Comparison of ENCODE assay signal across 12 cellular contexts in the genomic region with DNA sequence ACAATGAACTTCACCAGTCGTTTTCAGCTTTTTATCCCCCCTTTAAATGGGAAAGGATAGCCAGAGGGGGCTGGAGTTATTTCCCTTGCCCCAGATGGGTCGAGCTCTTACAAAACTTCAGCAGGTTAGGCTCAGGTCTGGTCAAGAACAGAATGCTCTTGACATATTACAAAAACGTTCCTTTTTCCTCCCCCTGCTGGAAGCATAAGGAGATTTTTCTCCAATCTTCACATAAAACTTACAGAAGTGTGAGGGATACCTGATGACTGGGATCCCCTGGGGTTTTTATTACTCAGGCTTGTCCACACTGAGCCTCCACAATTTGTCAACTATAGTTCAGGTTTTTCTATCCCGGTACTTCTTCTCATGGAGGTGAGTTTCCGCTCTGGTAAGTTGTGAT.
DNase-seq lines count a peak whose midpoint lies in the region; FAIRE-seq and TF ChIP-seq lines count a peak whose summit lies in the region.
"Had no signal": no experiment of that assay in that cellular context is flagged by ENCODE, and none has a peak within 500 bp of the region (broad histone marks: within the 10 kb centered on the region; RNA-seq: fewer than 3 reads in every experiment).

No MANE protein-coding gene starts in this region.

- H3K9me3 Mint-ChIP-seq in neural progenitor cell, result peaks cover 2% of the 10 kb centered on the region

- H3K4me2 ChIP-seq in KMS-11 (no peak overlapping the region), neural progenitor cell (no peak overlapping the region)

- H4K20me1 ChIP-seq in KMS-11 (ENCODE audit: insufficient read depth) (no peaks in the 10 kb centered on the region), neural progenitor cell (ENCODE audit: low read depth) (no peaks in the 10 kb centered on the region)

- no peak overlapping the region for H3K4me3 Mint-ChIP-seq in neural progenitor cell

- TF ChIP-seq CTCF in KMS-11 (conservative IDR thresholded peaks at IDR 0.05; ENCODE audit: low read depth, low read length), result peak; percentile 53; the same call in 1 of the 2 replicates
- TF ChIP-seq CTCF in brain microvascular endothelial cell (IDR thresholded peaks at IDR 0.05; ENCODE audit: low read depth, low read length, missing control alignments), result peak; percentile 47
- peak; percentile 18 for TF ChIP-seq CTCF in neural progenitor cell (IDR thresholded peaks at IDR 0.05)

- H3K4me3 ChIP-seq in KMS-11 (IDR thresholded peaks at IDR 0.05; ENCODE audit: insufficient read depth, low read depth, low read length), result no peak overlapping the region
- H3K4me3 ChIP-seq in brain microvascular endothelial cell (ENCODE audit: low read depth, low read length), result no peak overlapping the region
- no peak overlapping the region for H3K4me3 ChIP-seq in neural progenitor cell
- H3K4me3 ChIP-seq: skin epidermis, suprapubic skin had no signal

- H3K79me2 ChIP-seq in KMS-11 (ENCODE audit: insufficient read depth, low read depth) (no peaks in the 10 kb centered on the region), neural progenitor cell (ENCODE audit: low read depth) (no peaks in the 10 kb centered on the region)

- FAIRE-seq in GM19239 (lab: Jason Lieb, UNC), result no peak

- no peak overlapping the region for H3K27ac Mint-ChIP-seq in neural progenitor cell

- no peak overlapping the region for H3K27ac ChIP-seq in KMS-11
- no peak overlapping the region for H3K27ac ChIP-seq in brain microvascular endothelial cell
- H3K27ac ChIP-seq in neural progenitor cell, result no peak overlapping the region
- H3K27ac ChIP-seq: skin epidermis, suprapubic skin had no signal

- H3K9me3 ChIP-seq in neural progenitor cell (ENCODE audit: low read depth), result no peaks in the 10 kb centered on the region

- H3K4me1 Mint-ChIP-seq in neural progenitor cell, result no peaks in the 10 kb centered on the region

- no peaks in the 10 kb centered on the region for H3K36me3 ChIP-seq in KMS-11 (ENCODE audit: insufficient read depth)
- H3K36me3 ChIP-seq in brain microvascular endothelial cell (replicated peaks), result no peaks in the 10 kb centered on the region
- H3K36me3 ChIP-seq in neural progenitor cell, result no peaks in the 10 kb centered on the region
- H3K36me3 ChIP-seq: suprapubic skin had no signal

- H3K27me3 Mint-ChIP-seq in neural progenitor cell (ENCODE audit: insufficient read depth, low read depth), result peaks cover 2% of the 10 kb centered on the region

- DNase-seq in Daoy (ENCODE audit: low read depth) (peak; percentile 28), brain microvascular endothelial cell (peak; percentile 9), neural progenitor cell (ENCODE audit: low spot score) (no peak), GM19239 (ENCODE audit: insufficient read length, low spot score) (no peak), amygdala (lab: John Stamatoyannopoulos, UW) (no peak), islet precursor cell (no peak)
- DNase-seq: activated naive CD4-positive, alpha-beta T cell treated with anti-CD3 and anti-CD28 coated beads, Interleukin-2, amount 50 U/mL, for 16 hours; NCI-H2171; T-helper 9 cell had no signal

- H3K9ac ChIP-seq in KMS-11, result no peak overlapping the region
- no peak overlapping the region for H3K9ac ChIP-seq in neural progenitor cell

- H3F3A ChIP-seq in neural progenitor cell (ENCODE audit: low read depth), result no peaks in the 10 kb centered on the region

- H2AFZ ChIP-seq in KMS-11 (ENCODE audit: low read depth) (peak overlapping the region; percentile 43; the same call in 1 of the 2 replicates), neural progenitor cell (replicated peaks) (no peak overlapping the region)

- H3K4me1 ChIP-seq in KMS-11 (ENCODE audit: low read depth, poor library complexity, severe bottlenecking), result peaks cover 16% of the 10 kb centered on the region
- H3K4me1 ChIP-seq in neural progenitor cell, result no peaks in the 10 kb centered on the region
- H3K4me1 ChIP-seq: suprapubic skin had no signal

- H3K36me3 Mint-ChIP-seq in neural progenitor cell, result no peaks in the 10 kb centered on the region

- in situ Hi-C loops in brain microvascular endothelial cell (cut with HindIII; ENCODE audit: low pct_ligation_motif_present, low sequenced_read_pairs), result no loop called here

- no peaks in the 10 kb centered on the region for H3K27me3 ChIP-seq in KMS-11 (ENCODE audit: insufficient read depth, low read depth)
- no peaks in the 10 kb centered on the region for H3K27me3 ChIP-seq in brain microvascular endothelial cell (replicated peaks)
- H3K27me3 ChIP-seq in neural progenitor cell, result no peaks in the 10 kb centered on the region
- H3K27me3 ChIP-seq: suprapubic skin had no signal

Comparison
In these comparisons a context has a peak if more than half of its experiments do, and no peak if none do; other contexts are left out.
1. DNase-seq: peak in Daoy (single experiment) and brain microvascular endothelial cell (single experiment); none in neural progenitor cell (single experiment), GM19239 (single experiment), amygdala (0 of 56) and islet precursor cell (single experiment).
2. Peak in every context shown above with its lines, with median percentiles within 50 percentile points of each other: CTCF ChIP-seq.